In genomic region chr20:17955302-17955701, GRCh38 we compare ENCODE assay signal across 16 cellular contexts. TPM values are rescaled to one million over a fixed set of nuclear protein-coding genes. Genes with fewer than 3 reads are reported as not detected.
DNase-seq lines count a peak whose midpoint lies in the region; ATAC-seq and TF ChIP-seq lines count a peak whose summit lies in the region.
"Had no signal": no experiment of that assay in that cellular context is flagged by ENCODE, and none has a peak within 500 bp of the region (broad histone marks: within the 10 kb centered on the region; RNA-seq: fewer than 3 reads in every experiment).

No MANE protein-coding gene starts in this region.

- peaks cover 11% of the 10 kb centered on the region for H3K4me1 ChIP-seq in CD8-positive, alpha-beta T cell (ENCODE audit: insufficient read depth, low read length)
- H3K4me1 ChIP-seq in H9 (ENCODE audit: insufficient read depth, low read length) = no peaks in the 10 kb centered on the region
- H3K4me1 ChIP-seq in mesendoderm (ENCODE audit: control insufficient read depth, low read depth, low read length) = peaks cover 7% of the 10 kb centered on the region

- H3K23ac ChIP-seq in H9 (ENCODE audit: insufficient read length, low read depth, low read length) (no peak overlapping the region), mesendoderm (ENCODE audit: low read length) (no peak overlapping the region)

- TF ChIP-seq POLR2A in lower leg skin (IDR thresholded peaks at IDR 0.05) = no peak

- H3K79me1 ChIP-seq in H9 (ENCODE audit: insufficient read depth, low read depth, low read length, poor library complexity, severe bottlenecking) (peaks cover 8% of the 10 kb centered on the region), mesendoderm (ENCODE audit: low read length) (peaks cover 6% of the 10 kb centered on the region)

- no peak overlapping the region for H3K14ac ChIP-seq in H9 (ENCODE audit: insufficient read depth, low read length)

- no peak overlapping the region for H2BK120ac ChIP-seq in H9 (ENCODE audit: low read depth, low read length, poor library complexity, severe bottlenecking)
- no peak overlapping the region for H2BK120ac ChIP-seq in mesendoderm (ENCODE audit: low read depth, low read length)

- H3K27ac Mint-ChIP-seq in CD8-positive, alpha-beta T cell = peak overlapping the region; percentile 19
- peak overlapping the region in 2 of 3 experiments; percentile 53 to 55; a peak in 3 of 7 replicates for H3K27ac Mint-ChIP-seq in H9
- peak overlapping the region; percentile 21 for H3K27ac Mint-ChIP-seq in activated naive CD8-positive, alpha-beta T cell treated with anti-CD3 and anti-CD28 coated beads for 36 hours
- peak overlapping the region; percentile 57 to 69 for H3K27ac Mint-ChIP-seq in natural killer cell treated with Interleukin-12 subunit alpha and Interleukin-12 subunit beta and Interleukin-15 and Interleukin-18, amount 100 ng/mL, for 72 hours

- H4K20me1 ChIP-seq in H9 (ENCODE audit: control insufficient read depth, insufficient read depth, insufficient read length) = no peaks in the 10 kb centered on the region

- H3K36me3 ChIP-seq in CD8-positive, alpha-beta T cell (ENCODE audit: insufficient read depth, low read length) = peaks cover 40% of the 10 kb centered on the region
- peaks cover 22% of the 10 kb centered on the region for H3K36me3 ChIP-seq in mesendoderm (ENCODE audit: control insufficient read depth, insufficient read depth, low read length)

- H3K4me3 ChIP-seq in CD8-positive, alpha-beta T cell (ENCODE audit: low read depth, low read length) = no peak overlapping the region
- H3K4me3 ChIP-seq in lower leg skin (ENCODE audit: low read depth, poor library complexity, severe bottlenecking) (no peak overlapping the region), mesendoderm (ENCODE audit: low read length) (no peak overlapping the region)
- H3K4me3 ChIP-seq: esophagus squamous epithelium had no signal

- no peaks in the 10 kb centered on the region for H3K9me3 Mint-ChIP-seq in CD8-positive, alpha-beta T cell
- H3K9me3 Mint-ChIP-seq in H9 = no peaks in the 10 kb centered on the region
- H3K9me3 Mint-ChIP-seq in activated naive CD8-positive, alpha-beta T cell treated with anti-CD3 and anti-CD28 coated beads for 36 hours = no peaks in the 10 kb centered on the region
- no peaks in the 10 kb centered on the region for H3K9me3 Mint-ChIP-seq in natural killer cell treated with Interleukin-12 subunit alpha and Interleukin-12 subunit beta and Interleukin-15 and Interleukin-18, amount 100 ng/mL, for 72 hours

- DNase-seq in CD8-positive, alpha-beta T cell = no peak
- no peak for DNase-seq in H9
- no peak for DNase-seq in activated naive CD8-positive, alpha-beta T cell treated with anti-CD3 and anti-CD28 coated beads for 36 hours
- no peak for DNase-seq in natural killer cell treated with Interleukin-12 subunit alpha and Interleukin-12 subunit beta and Interleukin-15 and Interleukin-18, amount 100 ng/mL, for 72 hours (ENCODE audit: low spot score)
- no peak for DNase-seq in lower leg skin (ENCODE audit: low spot score in 2 of 2)
- DNase-seq in cortex of kidney (lab: John Stamatoyannopoulos, UW) = no peak
- no peak for DNase-seq in mesendoderm
- DNase-seq: activated gamma-delta T cell; central memory CD4-positive, alpha-beta T cell; esophagus squamous epithelium; GF-D8; hippocampal formation; left ventricle myocardium superior; NCI-H2171 treated with DMSO at 0.1 percent for 48 hours had no signal

- H3K9ac ChIP-seq in H9 (ENCODE audit: extremely low read depth, insufficient read length, low read length) (no peak overlapping the region), mesendoderm (ENCODE audit: low read length) (no peak overlapping the region)

- no peak overlapping the region for H2BK20ac ChIP-seq in H9 (ENCODE audit: low read depth, low read length, poor library complexity, severe bottlenecking)

- no peaks in the 10 kb centered on the region for H3K23me2 ChIP-seq in H9 (ENCODE audit: insufficient read length, low read depth, low read length, poor library complexity, severe bottlenecking)

- H3K18ac ChIP-seq in H9 (ENCODE audit: insufficient read length, low read depth, low read length) (no peak overlapping the region), mesendoderm (ENCODE audit: low read length) (no peak overlapping the region)

- no peaks in the 10 kb centered on the region for H3K27me3 Mint-ChIP-seq in CD8-positive, alpha-beta T cell (ENCODE audit: low read depth)
- H3K27me3 Mint-ChIP-seq in H9 (ENCODE audit: low read depth) = no peaks in the 10 kb centered on the region
- H3K27me3 Mint-ChIP-seq in activated naive CD8-positive, alpha-beta T cell treated with anti-CD3 and anti-CD28 coated beads for 36 hours = no peaks in the 10 kb centered on the region
- H3K27me3 Mint-ChIP-seq in natural killer cell treated with Interleukin-12 subunit alpha and Interleukin-12 subunit beta and Interleukin-15 and Interleukin-18, amount 100 ng/mL, for 72 hours = no peaks in the 10 kb centered on the region

- TF ChIP-seq CTCF in CD8-positive, alpha-beta T cell (IDR thresholded peaks at IDR 0.05) = no peak
- TF ChIP-seq CTCF in H9 (conservative IDR thresholded peaks at IDR 0.05) (no peak), lower leg skin (IDR thresholded peaks at IDR 0.05) (no peak)

- H2AK5ac ChIP-seq in H9 (ENCODE audit: insufficient read length, low read length) (no peak overlapping the region), mesendoderm (ENCODE audit: low read length) (no peak overlapping the region)

- H3K4ac ChIP-seq in H9 (ENCODE audit: low read depth, low read length) = no peak overlapping the region
- no peak overlapping the region for H3K4ac ChIP-seq in mesendoderm (ENCODE audit: low read depth, low read length)

- H2AFZ ChIP-seq in H9 (ENCODE audit: low read length) = no peak overlapping the region

- CTCF ChIA-PET in CD8-positive, alpha-beta T cell (lab: Charles Lee) = interaction anchor here (1.2 to 2.9 kb wide), 2 partner anchors 10 to 17 kb away, joined by 6 to 7 read pairs; no protein-coding TSS in a partner anchor

- no peak overlapping the region for H3K27ac ChIP-seq in CD8-positive, alpha-beta T cell (ENCODE audit: low read depth, low read length)
- H3K27ac ChIP-seq in H9 (ENCODE audit: insufficient read length, low read depth, low read length) = no peak overlapping the region
- no peak overlapping the region for H3K27ac ChIP-seq in mesendoderm (ENCODE audit: low read depth, low read length)

- H3T11ph ChIP-seq in H9 (ENCODE audit: low read length) = no peak overlapping the region

- no peak overlapping the region for H3K4me3 Mint-ChIP-seq in CD8-positive, alpha-beta T cell
- no peak overlapping the region for H3K4me3 Mint-ChIP-seq in H9
- no peak overlapping the region for H3K4me3 Mint-ChIP-seq in activated naive CD8-positive, alpha-beta T cell treated with anti-CD3 and anti-CD28 coated beads for 36 hours
- no peak overlapping the region for H3K4me3 Mint-ChIP-seq in natural killer cell treated with Interleukin-12 subunit alpha and Interleukin-12 subunit beta and Interleukin-15 and Interleukin-18, amount 100 ng/mL, for 72 hours

- H4K8ac ChIP-seq in H9 (replicated peaks; ENCODE audit: insufficient read length, low read depth, low read length) = no peak overlapping the region
- no peak overlapping the region for H4K8ac ChIP-seq in mesendoderm (ENCODE audit: low read depth, low read length)

- POLR2A ChIA-PET in CD8-positive, alpha-beta T cell (lab: Charles Lee) = interaction anchor here (0.5 to 0.6 kb wide), 2 partner anchors 9 to 42 kb away, joined by 3 to 5 read pairs; no protein-coding TSS in a partner anchor

- H4K5ac ChIP-seq in H9 (ENCODE audit: insufficient read length, low read depth, low read length) (no peak overlapping the region), mesendoderm (ENCODE audit: low read length) (no peak overlapping the region)

- no peak overlapping the region for H4K91ac ChIP-seq in H9 (ENCODE audit: insufficient read length, low read depth, low read length)

- peaks cover 66% of the 10 kb centered on the region for H3K36me3 Mint-ChIP-seq in CD8-positive, alpha-beta T cell
- peaks cover 67 to 83% (median 72%) of the 10 kb centered on the region in 3 experiments for H3K36me3 Mint-ChIP-seq in H9 (ENCODE audit: insufficient read depth in 1 of 3, low read depth in 3 of 3)
- peaks cover 64% of the 10 kb centered on the region for H3K36me3 Mint-ChIP-seq in activated naive CD8-positive, alpha-beta T cell treated with anti-CD3 and anti-CD28 coated beads for 36 hours
- H3K36me3 Mint-ChIP-seq in natural killer cell treated with Interleukin-12 subunit alpha and Interleukin-12 subunit beta and Interleukin-15 and Interleukin-18, amount 100 ng/mL, for 72 hours = peaks cover 42% of the 10 kb centered on the region

- intact Hi-C loops in CD8-positive, alpha-beta T cell (cut with DNase I, micrococcal nuclease) = no loop called here
- intact Hi-C loops in lower leg skin (cut with DNase I; ENCODE audit: low total_unique reads) = no loop called here

- H3K79me2 ChIP-seq in H9 (ENCODE audit: insufficient read depth, low read length) (peaks cover 49% of the 10 kb centered on the region), mesendoderm (ENCODE audit: control insufficient read depth, insufficient read depth, low read length) (peaks cover 88% of the 10 kb centered on the region)

- H3K27me3 ChIP-seq in CD8-positive, alpha-beta T cell (ENCODE audit: insufficient read depth, low read length) = no peaks in the 10 kb centered on the region
- H3K27me3 ChIP-seq in H9 (ENCODE audit: insufficient read depth, low read length) = no peaks in the 10 kb centered on the region
- no peaks in the 10 kb centered on the region for H3K27me3 ChIP-seq in mesendoderm (ENCODE audit: insufficient read depth, low read length, poor library complexity)
- H3K27me3 ChIP-seq: esophagus squamous epithelium, neutrophil had no signal

- ATAC-seq in CD8-positive, alpha-beta T cell = no peak
- no peak for ATAC-seq in natural killer cell treated with Interleukin-12 subunit alpha and Interleukin-12 subunit beta and Interleukin-15 and Interleukin-18, amount 100 ng/mL, for 72 hours
- no peak for ATAC-seq in esophagus mucosa
- ATAC-seq: left ventricle myocardium superior had no signal

- H3K4me1 Mint-ChIP-seq in CD8-positive, alpha-beta T cell (ENCODE audit: low read depth) = peaks cover 39% of the 10 kb centered on the region
- H3K4me1 Mint-ChIP-seq in H9 = peaks cover 23 to 24% of the 10 kb centered on the region in 2 experiments
- peaks cover 41% of the 10 kb centered on the region for H3K4me1 Mint-ChIP-seq in activated naive CD8-positive, alpha-beta T cell treated with anti-CD3 and anti-CD28 coated beads for 36 hours
- H3K4me1 Mint-ChIP-seq in natural killer cell treated with Interleukin-12 subunit alpha and Interleukin-12 subunit beta and Interleukin-15 and Interleukin-18, amount 100 ng/mL, for 72 hours (ENCODE audit: low read depth in 2 of 2) = peaks cover 38 to 48% of the 10 kb centered on the region in 2 donors

- no peak overlapping the region for H2BK12ac ChIP-seq in H9 (ENCODE audit: insufficient read length, low read depth, low read length)

- no peak overlapping the region for H2BK5ac ChIP-seq in H9 (ENCODE audit: insufficient read length, low read length)
- no peak overlapping the region for H2BK5ac ChIP-seq in mesendoderm (ENCODE audit: low read length)

- H3K4me2 ChIP-seq in H9 (ENCODE audit: insufficient read depth, insufficient read length, low read length) (no peak overlapping the region), mesendoderm (ENCODE audit: low read length) (no peak overlapping the region)

- H3K56ac ChIP-seq in H9 (ENCODE audit: insufficient read length, low read depth, low read length) (no peak overlapping the region), mesendoderm (ENCODE audit: low read length) (no peak overlapping the region)

- H2BK15ac ChIP-seq in H9 (ENCODE audit: low read depth, low read length) = no peak overlapping the region
- H2BK15ac ChIP-seq in mesendoderm (replicated peaks; ENCODE audit: low read depth) = no peak overlapping the region

- no CpG with 5 or more reads among the region's 3 CpGs for WGBS in H9 (ENCODE audit: extremely low coverage, insufficient read length, low lambda C conversion rate)
- WGBS in lower leg skin, 2 donors = 70 to 78% methylated on average over 3 of the region's 3 CpGs
- WGBS in mesendoderm (ENCODE audit: extremely low coverage, insufficient coverage, low lambda C conversion rate) = no CpG with 5 or more reads among the region's 3 CpGs

- no peaks in the 10 kb centered on the region for H3K9me3 ChIP-seq in CD8-positive, alpha-beta T cell (ENCODE audit: low read length)
- no peaks in the 10 kb centered on the region for H3K9me3 ChIP-seq in H9 (ENCODE audit: control insufficient read depth, low read depth, low read length)
- H3K9me3 ChIP-seq: esophagus squamous epithelium, neutrophil had no signal

RNA-seq across cellular contexts. Expression of gene SNX5, which starts 13.3 kb away (rescaled TPM):
- total RNA-seq in CD8-positive, alpha-beta T cell = 10 to 100 TPM; 47.3 to 52.0 TPM
- total RNA-seq in H9 (2021) (179 and 194 TPM in 2 replicates), lower leg skin (10 to 100 TPM; 44.6 to 70.7 (median 66.0) TPM), esophagus mucosa (63.0 TPM)
- 100 to 1,000 TPM; 198 to 235 TPM for total RNA-seq in activated naive CD8-positive, alpha-beta T cell treated with anti-CD3 and anti-CD28 coated beads for 36 hours
- 100 to 1,000 TPM; 114 to 255 TPM for total RNA-seq in natural killer cell treated with Interleukin-12 subunit alpha and Interleukin-12 subunit beta and Interleukin-15 and Interleukin-18, amount 100 ng/mL, for 72 hours
- 218 TPM for polyA plus RNA-seq in mesendoderm (2013, experiment 1 of 2)
- polyA plus RNA-seq in mesendoderm (2013, experiment 2 of 2) = 220 TPM

RNA-seq across cellular contexts. Expression of gene MGME1, which starts 13.5 kb away (rescaled TPM):
- total RNA-seq in CD8-positive, alpha-beta T cell = 1 to 10 TPM; 4.5 to 4.7 TPM
- total RNA-seq in H9 (2021) (47.7 and 48.9 TPM in 2 replicates), lower leg skin (10 to 100 TPM; 21.9 to 36.3 (median 33.5) TPM), esophagus mucosa (12.8 TPM)
- 10 to 100 TPM; 30.1 to 30.9 TPM for total RNA-seq in activated naive CD8-positive, alpha-beta T cell treated with anti-CD3 and anti-CD28 coated beads for 36 hours
- 10 to 100 TPM; 20.2 to 30.3 TPM for total RNA-seq in natural killer cell treated with Interleukin-12 subunit alpha and Interleukin-12 subunit beta and Interleukin-15 and Interleukin-18, amount 100 ng/mL, for 72 hours
- polyA plus RNA-seq in mesendoderm (2013, experiment 1 of 2) = 38.1 TPM
- 38.2 TPM for polyA plus RNA-seq in mesendoderm (2013, experiment 2 of 2)
